In the genomic region with DNA sequence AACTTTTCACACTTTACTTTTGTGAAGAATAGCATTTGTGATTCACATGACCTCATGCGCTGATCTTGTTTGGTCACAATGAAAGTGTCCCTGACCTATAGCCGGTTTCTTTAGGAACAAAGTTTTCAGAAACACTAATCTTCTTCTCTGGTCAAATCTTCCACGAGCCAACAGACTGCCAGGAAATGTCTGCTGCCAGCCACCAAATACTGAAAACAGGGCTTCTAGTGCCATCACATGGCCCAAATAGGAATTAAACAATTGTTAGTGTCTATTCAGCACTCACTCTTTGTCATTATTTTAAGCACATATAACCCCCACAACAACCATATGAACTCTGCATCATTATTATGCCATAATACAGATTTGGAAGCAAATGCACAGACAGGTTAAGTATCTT, we compare ENCODE assay signal across 8 cellular contexts.
DNase-seq lines count a peak whose midpoint lies in the region; ATAC-seq and TF ChIP-seq lines count a peak whose summit lies in the region.

No MANE protein-coding gene starts in this region.

- no peak overlapping the region for H2BK5ac ChIP-seq in neuronal stem cell (ENCODE audit: low read length)

- intact Hi-C loops in spleen (cut with DNase I; ENCODE audit: low total_unique reads) = no loop called here

- H3K36me3 Mint-ChIP-seq in effector memory CD8-positive, alpha-beta T cell (ENCODE audit: insufficient read depth) = no peaks in the 10 kb centered on the region

- H3K27me3 Mint-ChIP-seq in effector memory CD8-positive, alpha-beta T cell = no peaks in the 10 kb centered on the region

- H2AK5ac ChIP-seq in neuronal stem cell (ENCODE audit: low read depth, low read length) = no peak overlapping the region

- no peaks in the 10 kb centered on the region for H3K79me2 ChIP-seq in OCI-LY3 (ENCODE audit: low read length)

- TF ChIP-seq POLR2A in erythroblast (IDR thresholded peaks at IDR 0.05; ENCODE audit: low read length) = no peak
- no peak for TF ChIP-seq POLR2A in spleen (IDR thresholded peaks at IDR 0.05)

- H3K4me3 ChIP-seq in OCI-LY3 (ENCODE audit: low read length) (peak overlapping the region; percentile 41), neuronal stem cell (ENCODE audit: low read length in 2 of 2) (no peak overlapping the region), spleen (no peak overlapping the region)

- H3K4me1 ChIP-seq in OCI-LY3 (ENCODE audit: low read length) (peaks cover 6% of the 10 kb centered on the region), neuronal stem cell (ENCODE audit: control insufficient read depth in 2 of 2, insufficient read depth in 1 of 2, low read depth in 1 of 2, low read length in 2 of 2) (no peaks in the 10 kb centered on the region), spleen (no peaks in the 10 kb centered on the region)

- H4K20me1 ChIP-seq in OCI-LY3 (ENCODE audit: insufficient read depth, low read length) = no peaks in the 10 kb centered on the region

- no peaks in the 10 kb centered on the region for H3K36me3 ChIP-seq in OCI-LY3 (replicated peaks; ENCODE audit: low read depth, low read length)
- no peaks in the 10 kb centered on the region for H3K36me3 ChIP-seq in neuronal stem cell (replicated peaks in 1 of 2; ENCODE audit: control insufficient read depth in 2 of 2, insufficient read depth in 2 of 2, low read length in 2 of 2)
- H3K36me3 ChIP-seq in spleen = no peaks in the 10 kb centered on the region

- no peaks in the 10 kb centered on the region; the same call in 1 of the 2 replicates for H3K9me3 ChIP-seq in OCI-LY3 (ENCODE audit: insufficient read depth, low read length)
- H3K9me3 ChIP-seq in neuronal stem cell (replicated peaks in 1 of 2; ENCODE audit: control insufficient read depth in 2 of 2, insufficient read depth in 1 of 2, low read depth in 1 of 2, low read length in 2 of 2) = no peaks in the 10 kb centered on the region
- no peaks in the 10 kb centered on the region for H3K9me3 ChIP-seq in spleen

- H3K4me3 Mint-ChIP-seq in effector memory CD8-positive, alpha-beta T cell = no peak overlapping the region

- H2AFZ ChIP-seq in OCI-LY3 (ENCODE audit: low read depth, low read length) (peak overlapping the region; percentile 82), neuronal stem cell (ENCODE audit: low read length) (peak overlapping the region; percentile 53)

- no peak overlapping the region for H3K27ac Mint-ChIP-seq in effector memory CD8-positive, alpha-beta T cell

- TF ChIP-seq CTCF in GM10248 (IDR thresholded peaks at IDR 0.05; ENCODE audit: control extremely low read depth, extremely low read depth, low read depth, missing control alignments) = peak; percentile 33
- peak; percentile 98 for TF ChIP-seq CTCF in OCI-LY3 (IDR thresholded peaks at IDR 0.05; ENCODE audit: low read depth, low read length)
- TF ChIP-seq CTCF in spleen (IDR thresholded peaks at IDR 0.05 in 8 of 11, conservative IDR thresholded peaks at IDR 0.05 in 3 of 11) = peak in 3 of 11 experiments; percentile 8 to 22 (median 20)

- H2BK12ac ChIP-seq in neuronal stem cell (ENCODE audit: low read length) = no peak overlapping the region

- H3K18ac ChIP-seq in neuronal stem cell (ENCODE audit: low read length) = no peak overlapping the region

- peak; percentile 60 for ATAC-seq in HG03565 (IDR thresholded peaks at IDR 0.05; ENCODE audit: unreplicated experiment)
- ATAC-seq in effector memory CD8-positive, alpha-beta T cell (replicated peaks) = no peak

- no peak overlapping the region for H3K14ac ChIP-seq in neuronal stem cell (ENCODE audit: low read length)

- H2BK120ac ChIP-seq in neuronal stem cell (ENCODE audit: low read depth, low read length) = no peak overlapping the region

- no peak overlapping the region for H3K27ac ChIP-seq in OCI-LY3 (ENCODE audit: low read length)
- H3K27ac ChIP-seq in neuronal stem cell (replicated peaks; ENCODE audit: low read length) = no peak overlapping the region
- H3K27ac ChIP-seq in spleen = no peak overlapping the region

- H4K91ac ChIP-seq in neuronal stem cell (ENCODE audit: low read depth, low read length, poor library complexity) = no peak overlapping the region

- no peak for DNase-seq in GM10248 (ENCODE audit: extremely low spot score)
- DNase-seq in erythroblast (lab: John Stamatoyannopoulos, UW) = peak; percentile 18 to 28
- peak; percentile 44 for DNase-seq in neuronal stem cell (ENCODE audit: low spot score)
- no peak for DNase-seq in spleen
- no peak for DNase-seq in effector memory CD8-positive, alpha-beta T cell
- no peak for DNase-seq in activated CD4-positive, alpha-beta T cell treated with anti-CD3 and anti-CD28 coated beads for 1 hour

- H3K79me1 ChIP-seq in neuronal stem cell (ENCODE audit: low read depth, low read length) = peaks cover 1% of the 10 kb centered on the region

- H3K4ac ChIP-seq in neuronal stem cell (ENCODE audit: low read length) = no peak overlapping the region

- WGBS in neuronal stem cell (ENCODE audit: extremely low coverage in 2 of 2, insufficient read length in 2 of 2, insufficient replicate concordance in 1 of 2), 2 donors = no CpG with 5 or more reads among the region's 3 CpGs
- WGBS in spleen, 5 donors = 22 to 34% (median 28%) methylated on average over 3 of the region's 3 CpGs

- H3K27me3 ChIP-seq in OCI-LY3 (ENCODE audit: low read depth, low read length) (no peaks in the 10 kb centered on the region), neuronal stem cell (ENCODE audit: control insufficient read depth in 3 of 3, insufficient read depth in 3 of 3, low read depth in 1 of 3, low read length in 3 of 3) (peaks cover 0 to 5% (median 0%) of the 10 kb centered on the region in 3 experiments), spleen (replicated peaks in 1 of 7) (peaks cover 0 to 11% (median 0%) of the 10 kb centered on the region in 7 donors)

- H3K9ac ChIP-seq in OCI-LY3 (ENCODE audit: low read length) = peak overlapping the region; percentile 12; the same call in 1 of the 2 replicates
- H3K9ac ChIP-seq in neuronal stem cell (ENCODE audit: low read depth, low read length, poor library complexity) = no peak overlapping the region

- CTCF ChIA-PET in GM10248 (lab: Yijun Ruan, JAX) = interaction anchor here (1.2 to 2.1 kb wide), 4 partner anchors 8 to 967 kb away, joined by 3 to 9 read pairs (median 6); no protein-coding TSS in a partner anchor

- no peaks in the 10 kb centered on the region for H3K4me1 Mint-ChIP-seq in effector memory CD8-positive, alpha-beta T cell (ENCODE audit: low read depth in 2 of 2)

- peaks cover 0 to 2% of the 10 kb centered on the region in 2 donors for H3K9me3 Mint-ChIP-seq in effector memory CD8-positive, alpha-beta T cell

- POLR2A ChIA-PET in GM10248 (lab: Yijun Ruan, JAX) = no interaction called here

- H3K4me2 ChIP-seq in OCI-LY3 (ENCODE audit: low read length) (peak overlapping the region; percentile 60), neuronal stem cell (ENCODE audit: insufficient read depth, low read length, poor library complexity, severe bottlenecking) (no peak overlapping the region)

- no peak overlapping the region for H4K8ac ChIP-seq in neuronal stem cell (ENCODE audit: low read depth, low read length)

- H3K23ac ChIP-seq in neuronal stem cell (ENCODE audit: low read depth, low read length, poor library complexity) = no peak overlapping the region

- no peak overlapping the region for H2BK15ac ChIP-seq in neuronal stem cell (ENCODE audit: low read length)

Comparison
In these comparisons a context has a peak if more than half of its experiments do, and no peak if none do; other contexts are left out.
1. DNase-seq: peak in erythroblast (2 of 2) and neuronal stem cell (single experiment); none in GM10248 (single experiment), spleen (single experiment), effector memory CD8-positive, alpha-beta T cell (0 of 3) and activated CD4-positive, alpha-beta T cell treated with anti-CD3 and anti-CD28 coated beads for 1 hour (single experiment).